13 cellular contexts compared by ENCODE assay signal in the genomic region with DNA sequence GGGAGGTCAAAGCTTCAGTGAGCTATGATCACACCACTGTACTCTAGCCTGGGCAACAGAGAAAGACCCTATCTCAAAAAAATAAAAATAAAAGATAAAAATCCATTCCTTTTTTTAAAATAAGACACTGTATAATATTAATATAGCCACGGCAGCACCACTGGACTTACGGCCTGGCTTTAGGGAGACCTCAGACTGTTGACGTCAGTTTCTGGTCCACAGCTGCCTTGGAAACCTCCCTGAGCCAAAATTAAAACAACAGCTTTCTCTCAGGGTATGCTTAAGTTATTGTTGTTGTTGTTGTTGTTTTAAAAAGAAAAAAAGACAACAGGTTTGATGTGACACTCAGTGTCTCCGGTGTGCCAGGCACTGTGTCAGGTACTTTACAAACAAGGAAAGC. TPM values are rescaled to one million over a fixed set of nuclear protein-coding genes. Genes with fewer than 3 reads are reported as not detected.
DNase-seq lines count a peak whose midpoint lies in the region; ATAC-seq, FAIRE-seq and TF ChIP-seq lines count a peak whose summit lies in the region.
"Had no signal": no experiment of that assay in that cellular context is flagged by ENCODE, and none has a peak within 500 bp of the region (broad histone marks: within the 10 kb centered on the region; RNA-seq: fewer than 3 reads in every experiment).

No MANE protein-coding gene starts in this region.

- no peak for FAIRE-seq in urothelium cell line (lab: Jason Lieb, UNC)
- FAIRE-seq: HepG2 had no signal

- intact Hi-C loops in psoas muscle (cut with DNase I) (loop anchor here in 1 of 2 donors (5.0 kb wide), 1 partner anchor 39 kb away; no protein-coding TSS in a partner anchor), posterior cingulate gyrus (cut with DNase I) (no loop called here)

- H4K20me1 ChIP-seq in BLaER1: peaks cover 100% of the 10 kb centered on the region

- 24 to 42% methylated on average over 4 of the region's 4 CpGs for WGBS in gastroesophageal sphincter (ENCODE audit: low coverage in 1 of 2), 2 donors
- WGBS in psoas muscle, 3 donors: 59 to 70% (median 65%) methylated on average over 4 of the region's 4 CpGs

- no peak for TF ChIP-seq EP300 in gastroesophageal sphincter (IDR thresholded peaks at IDR 0.05)

- no peaks in the 10 kb centered on the region for H3K27me3 ChIP-seq in BLaER1
- H3K27me3 ChIP-seq in gastroesophageal sphincter: no peaks in the 10 kb centered on the region
- H3K27me3 ChIP-seq in psoas muscle (ENCODE audit: insufficient read depth in 3 of 3, low read length in 2 of 3): no peaks in the 10 kb centered on the region

- POLR2A ChIA-PET in RWPE1 (lab: Yijun Ruan, JAX; ENCODE audit: low non-redundant PET): no interaction called here

- H3K4me3 ChIP-seq in BLaER1 (no peak overlapping the region), gastroesophageal sphincter (no peak overlapping the region), psoas muscle (no peak overlapping the region)

- H3K9me3 ChIP-seq in BLaER1: no peaks in the 10 kb centered on the region
- H3K9me3 ChIP-seq in gastroesophageal sphincter: no peaks in the 10 kb centered on the region
- no peaks in the 10 kb centered on the region for H3K9me3 ChIP-seq in psoas muscle

- no peak for TF ChIP-seq POLR2A in gastroesophageal sphincter (IDR thresholded peaks at IDR 0.05)

- H3K4me1 ChIP-seq in BLaER1 (peaks cover 97% of the 10 kb centered on the region), gastroesophageal sphincter (peaks cover 37 to 100% (median 87%) of the 10 kb centered on the region in 3 donors), psoas muscle (peaks cover 80% of the 10 kb centered on the region)

- no peak overlapping the region for H3K9ac ChIP-seq in BLaER1

- no peak for TF ChIP-seq CTCF in RWPE1 (conservative IDR thresholded peaks at IDR 0.05; ENCODE audit: low read depth)
- TF ChIP-seq CTCF in gastroesophageal sphincter (IDR thresholded peaks at IDR 0.05): no peak
- no peak for TF ChIP-seq CTCF in psoas muscle (IDR thresholded peaks at IDR 0.05)

- CTCF ChIA-PET in RWPE1 (lab: Yijun Ruan, JAX): interaction anchor here (0.6 kb wide), 1 partner anchor 44 kb away, joined by 3 read pairs; no protein-coding TSS in a partner anchor

- peaks cover 7% of the 10 kb centered on the region for H3K36me3 ChIP-seq in BLaER1
- H3K36me3 ChIP-seq in gastroesophageal sphincter: no peaks in the 10 kb centered on the region
- H3K36me3 ChIP-seq in psoas muscle (ENCODE audit: insufficient read depth in 1 of 2, low read depth in 1 of 2): no peaks in the 10 kb centered on the region

- DNase-seq in RWPE1 (ENCODE audit: low spot score) (no peak), psoas muscle (no peak), SHP77 treated with DMSO at 0.1 percent for 48 hours (lab: John Stamatoyannopoulos, UW) (no peak), urothelium cell line (ENCODE audit: low spot score) (no peak), posterior cingulate gyrus (no peak), NCI-H146 (lab: John Stamatoyannopoulos, UW) (no peak)
- DNase-seq: kidney glomerular epithelial cell; NCI-H1092 treated with DMSO at 0.1 percent for 48 hours; NCI-H2227 treated with DMSO at 0.1 percent for 48 hours; stimulated activated CD4-positive, alpha-beta T cell treated with anti-CD3 and anti-CD28 coated beads, Interleukin-12 subunit alpha, Interleukin-12 subunit beta, amount 100 ng/mL, for 4 hours had no signal

- ATAC-seq in gastroesophageal sphincter: no peak
- ATAC-seq in psoas muscle: no peak
- ATAC-seq: HepG2 had no signal

- H3K4me2 ChIP-seq in BLaER1: peak overlapping the region; percentile 63

- peak overlapping the region; percentile 45; the same call in 1 of the 2 replicates for H3K27ac ChIP-seq in BLaER1
- H3K27ac ChIP-seq in RWPE1: peak overlapping the region; percentile 17
- H3K27ac ChIP-seq in gastroesophageal sphincter: peak overlapping the region; percentile 89 to 93 (median 92)
- H3K27ac ChIP-seq in psoas muscle: peak overlapping the region; percentile 30

RNA-seq across cellular contexts. Expression of gene CAPZB, which starts 42.0 kb away (rescaled TPM):
- 100 to 1,000 TPM; 160 to 288 (median 184) TPM for total RNA-seq in gastroesophageal sphincter
- 100 to 1,000 TPM; 207 to 284 (median 232) TPM for total RNA-seq in psoas muscle
- 100 to 1,000 TPM; 179 to 261 (median 206) TPM for polyA plus RNA-seq in psoas muscle

Comparison
In these comparisons a context has a peak if more than half of its experiments do, and no peak if none do; other contexts are left out.
1. H3K27ac ChIP-seq: peak in every context shown above with its lines; median percentile 92 in gastroesophageal sphincter; 45 in BLaER1; 30 in psoas muscle; 17 in RWPE1.